In the genomic region with DNA sequence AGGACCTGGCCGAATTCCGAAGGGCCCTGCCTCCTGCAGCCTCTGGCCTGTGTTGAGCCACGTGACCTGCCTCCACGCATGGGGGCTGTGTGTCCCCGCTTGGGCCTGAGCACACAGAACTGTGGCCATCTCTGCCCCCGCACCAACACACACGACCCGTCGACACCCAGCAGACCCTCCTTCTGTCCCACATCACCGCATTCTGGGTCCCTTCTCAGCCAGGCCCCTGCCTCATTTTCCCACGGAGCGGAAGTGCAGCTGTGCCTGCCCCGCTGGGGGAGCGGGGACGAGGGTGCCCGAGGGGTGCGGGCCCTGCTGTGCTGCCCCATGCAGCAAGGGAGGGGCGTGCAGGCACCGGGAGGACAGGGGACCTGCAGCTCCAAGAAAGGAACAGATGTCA, we compare ENCODE assay signal across 18 cellular contexts. TPM values are rescaled to one million over a fixed set of nuclear protein-coding genes. Genes with fewer than 3 reads are reported as not detected.
DNase-seq lines count a peak whose midpoint lies in the region; ATAC-seq and TF ChIP-seq lines count a peak whose summit lies in the region.
"Had no signal": no experiment of that assay in that cellular context is flagged by ENCODE, and none has a peak within 500 bp of the region (broad histone marks: within the 10 kb centered on the region; RNA-seq: fewer than 3 reads in every experiment).

No MANE protein-coding gene starts in this region.

- ATAC-seq in Right ventricle myocardium inferior (no peak), left cardiac atrium (no peak), GM21737 (IDR thresholded peaks at IDR 0.05; ENCODE audit: unreplicated experiment) (no peak)
- ATAC-seq in stimulated activated naive B cell treated with anti-CD40 and anti-IgM and Interleukin-4, amounts not matched to agents 10 μg/mL and 1 μg/mL and 100 μg/mL, for 72 hours (replicated peaks): no peak
- ATAC-seq: HCT116 had no signal

- POLR2A ChIA-PET in RWPE1 (lab: Yijun Ruan, JAX; ENCODE audit: low non-redundant PET): no interaction called here

- intact Hi-C loops in Right ventricle myocardium inferior (cut with DNase I): loop anchor here (5.0 kb wide), 1 partner anchor 35 kb away; no protein-coding TSS in a partner anchor
- intact Hi-C loops in left cardiac atrium (cut with DNase I): loop anchor here in 1 of 2 donors (10.0 kb wide), 2 partner anchors 137 to 347 kb away; a partner anchor contains a TSS

- no peak overlapping the region for H3K4me3 Mint-ChIP-seq in nephron progenitor cell
- H3K4me3 Mint-ChIP-seq in stimulated activated naive B cell treated with anti-CD40 and anti-IgM and Interleukin-4, amounts not matched to agents 10 μg/mL and 1 μg/mL and 100 μg/mL, for 72 hours: no peak overlapping the region
- H3K4me3 Mint-ChIP-seq: CD4-positive, CD25-positive, alpha-beta regulatory T cell; CD8-positive, alpha-beta memory T cell; HFFc6; IgD-negative memory B cell had no signal

- TF ChIP-seq CTCF in RWPE1 (conservative IDR thresholded peaks at IDR 0.05; ENCODE audit: low read depth): no peak
- no peak for TF ChIP-seq CTCF in nephron progenitor cell (IDR thresholded peaks at IDR 0.05)

- CTCF ChIA-PET in RWPE1 (lab: Yijun Ruan, JAX): no interaction called here

- peak; percentile 34 for DNase-seq in Right ventricle myocardium inferior (ENCODE audit: missing footprints)
- no peak for DNase-seq in left cardiac atrium
- no peak for DNase-seq in RWPE1 (ENCODE audit: low spot score)
- DNase-seq in nephron progenitor cell: no peak
- no peak for DNase-seq in stimulated activated naive B cell treated with anti-CD40 and anti-IgM and Interleukin-4, amounts not matched to agents 10 μg/mL and 1 μg/mL and 100 μg/mL, for 72 hours
- DNase-seq in NCI-H748 (lab: John Stamatoyannopoulos, UW; ENCODE audit: unreplicated experiment): no peak
- no peak for DNase-seq in SIG-M5 treated with dmso at 0.1 percent for 504 hours (lab: John Stamatoyannopoulos, UW; ENCODE audit: unreplicated experiment)
- DNase-seq: 8988T; CD4-positive, CD25-positive, alpha-beta regulatory T cell; CD8-positive, alpha-beta memory T cell; COR-L47; DMS 273 treated with DMSO at 0.1 percent for 48 hours; GOT3; H7; HFFc6 had no signal

- peak overlapping the region; percentile 54 for H3K27ac Mint-ChIP-seq in nephron progenitor cell
- peak overlapping the region; percentile 9 for H3K27ac Mint-ChIP-seq in stimulated activated naive B cell treated with anti-CD40 and anti-IgM and Interleukin-4, amounts not matched to agents 10 μg/mL and 1 μg/mL and 100 μg/mL, for 72 hours
- H3K27ac Mint-ChIP-seq: HFFc6, IgD-negative memory B cell had no signal

- peaks cover 2% of the 10 kb centered on the region for H3K36me3 Mint-ChIP-seq in nephron progenitor cell (ENCODE audit: low read depth)
- H3K36me3 Mint-ChIP-seq in stimulated activated naive B cell treated with anti-CD40 and anti-IgM and Interleukin-4, amounts not matched to agents 10 μg/mL and 1 μg/mL and 100 μg/mL, for 72 hours: peaks cover 28 to 30% of the 10 kb centered on the region in 2 donors

- peaks cover 6% of the 10 kb centered on the region for H3K27me3 Mint-ChIP-seq in nephron progenitor cell (ENCODE audit: low read depth, poor library complexity)
- H3K27me3 Mint-ChIP-seq in stimulated activated naive B cell treated with anti-CD40 and anti-IgM and Interleukin-4, amounts not matched to agents 10 μg/mL and 1 μg/mL and 100 μg/mL, for 72 hours: no peaks in the 10 kb centered on the region
- H3K27me3 Mint-ChIP-seq: CD4-positive, CD25-positive, alpha-beta regulatory T cell; CD8-positive, alpha-beta memory T cell; IgD-negative memory B cell had no signal

- H3K4me1 Mint-ChIP-seq in nephron progenitor cell: peaks cover 59% of the 10 kb centered on the region
- H3K4me1 Mint-ChIP-seq in stimulated activated naive B cell treated with anti-CD40 and anti-IgM and Interleukin-4, amounts not matched to agents 10 μg/mL and 1 μg/mL and 100 μg/mL, for 72 hours: peaks cover 12 to 13% of the 10 kb centered on the region in 2 donors

- no peaks in the 10 kb centered on the region for H3K9me3 Mint-ChIP-seq in nephron progenitor cell
- H3K9me3 Mint-ChIP-seq in stimulated activated naive B cell treated with anti-CD40 and anti-IgM and Interleukin-4, amounts not matched to agents 10 μg/mL and 1 μg/mL and 100 μg/mL, for 72 hours: no peaks in the 10 kb centered on the region
- H3K9me3 Mint-ChIP-seq: CD8-positive, alpha-beta memory T cell; HFFc6; IgD-negative memory B cell had no signal

- 0 out of 2 replicates have a peak overlapping the region, but pooled peaks have one; percentile 91 for H3K27ac ChIP-seq in RWPE1

RNA-seq across cellular contexts. Expression of a gene that starts 18.4 kb away (rescaled TPM):
- 58.0 TPM for total RNA-seq in Right ventricle myocardium inferior
- 10 to 100 TPM; 60.2 to 66.5 TPM for total RNA-seq in left cardiac atrium

RNA-seq across cellular contexts. Expression of a gene that starts 18.7 kb away (rescaled TPM):
- total RNA-seq in Right ventricle myocardium inferior: 11.1 TPM
- 10 to 100 TPM; 12.7 to 14.0 TPM for total RNA-seq in left cardiac atrium

RNA-seq across cellular contexts. Expression of a gene that starts 34.8 kb away (rescaled TPM):
- total RNA-seq in Right ventricle myocardium inferior: 8.9 TPM
- 1 to 10 TPM; 4.9 to 5.7 TPM for total RNA-seq in left cardiac atrium

RNA-seq across cellular contexts. Expression of a gene that starts 37.6 kb away (rescaled TPM):
- total RNA-seq in Right ventricle myocardium inferior: 44.6 TPM
- total RNA-seq in left cardiac atrium: 10 to 100 TPM; 46.4 to 54.0 TPM
